In genomic region chr16:7335991-7336634, GRCh38 we compare ENCODE assay signal across 24 cellular contexts. TPM values are rescaled to one million over a fixed set of nuclear protein-coding genes. Genes with fewer than 3 reads are reported as not detected.
A peak's percentile ranks its signal among the peaks of the same experiment; 100 is the strongest.
DNase-seq lines count a peak whose midpoint lies in the region; ATAC-seq, FAIRE-seq and TF ChIP-seq lines count a peak whose summit lies in the region.
"Had no signal": no experiment of that assay in that cellular context is flagged by ENCODE, and none has a peak within 500 bp of the region (broad histone marks: within the 10 kb centered on the region; RNA-seq: fewer than 3 reads in every experiment).

No MANE protein-coding gene starts in this region.

- DNase-seq in Right ventricle myocardium inferior (ENCODE audit: missing footprints), result no peak
- no peak for DNase-seq in left cardiac atrium
- no peak for DNase-seq in A549 (ENCODE audit: low read depth in 1 of 2, low spot score in 1 of 2)
- DNase-seq in bronchial epithelial cell (ENCODE audit: low read depth), result no peak
- peak; percentile 27 to 72 for DNase-seq in gastrocnemius medialis
- DNase-seq in NCI-H774 (lab: John Stamatoyannopoulos, UW), result no peak
- no peak for DNase-seq in NCI-H146 treated with DMSO at 0.1 percent for 48 hours (lab: John Stamatoyannopoulos, UW; ENCODE audit: unreplicated experiment)
- DNase-seq: 8988T, Calu3, DMS79 treated with DMSO at 0.1 percent for 48 hours, NCI-H1048, NCI-H1417, NCI-H1694 treated with DMSO at 0.1 percent for 48 hours, NCI-H2081, NCI-H2227 treated with DMSO at 0.1 percent for 48 hours, NCI-H526 treated with DMSO at 0.1 percent for 48 hours had no signal

- no peak for TF ChIP-seq RAD21 in A549 (conservative IDR thresholded peaks at IDR 0.05 in 1 of 2, IDR thresholded peaks at IDR 0.05 in 1 of 2)

- intact Hi-C loops in Right ventricle myocardium inferior (cut with DNase I) (no loop called here), left cardiac atrium (cut with DNase I) (no loop called here), gastrocnemius medialis (cut with DNase I; ENCODE audit: low total_unique reads) (no loop called here)

- H3K27me3 ChIP-seq in bronchial epithelial cell (ENCODE audit: control insufficient read depth, insufficient read depth, low read length) (no peaks in the 10 kb centered on the region), gastrocnemius medialis (no peaks in the 10 kb centered on the region)
- H3K27me3 ChIP-seq: SJSA1 had no signal

- H3K4me2 ChIP-seq in A549, result no peak overlapping the region

- ATAC-seq in Right ventricle myocardium inferior (peak; percentile 25), left cardiac atrium (no peak), A549 (no peak), gastrocnemius medialis (peak in 1 of 2 donors; percentile 24), HG03045 (IDR thresholded peaks at IDR 0.05; ENCODE audit: unreplicated experiment) (no peak)

- no peak for TF ChIP-seq CTCF in A549 (IDR thresholded peaks at IDR 0.05)
- TF ChIP-seq CTCF in bronchial epithelial cell (IDR thresholded peaks at IDR 0.05; ENCODE audit: insufficient read depth, low read length, severe bottlenecking), result no peak
- no peak for TF ChIP-seq CTCF in gastrocnemius medialis (IDR thresholded peaks at IDR 0.05 in 4 of 5, conservative IDR thresholded peaks at IDR 0.05 in 1 of 5)

- no peak for FAIRE-seq in A549 (lab: Jason Lieb, UNC)
- FAIRE-seq in bronchial epithelial cell (lab: Jason Lieb, UNC), result peak; percentile 86
- FAIRE-seq: GM12892, H54, RCC 7860 had no signal

- CTCF ChIA-PET in A549 (lab: Yijun Ruan, JAX), result interaction anchor here (0.7 kb wide), 1 partner anchor 23 kb away, joined by 4 read pairs; no protein-coding TSS in a partner anchor

- no peak for TF ChIP-seq EP300 in A549 (IDR thresholded peaks at IDR 0.05)

- 6% methylated on average over 3 of the region's 3 CpGs for WGBS in A549 (ENCODE audit: missing lambda C conversion rate)

- no peaks in the 10 kb centered on the region for H3K36me3 ChIP-seq in bronchial epithelial cell (ENCODE audit: control insufficient read depth, insufficient read depth, low read length)
- H3K36me3 ChIP-seq in gastrocnemius medialis, result no peaks in the 10 kb centered on the region
- H3K36me3 ChIP-seq: SJSA1 had no signal

- H3K4me1 ChIP-seq in A549, result no peaks in the 10 kb centered on the region
- H3K4me1 ChIP-seq in gastrocnemius medialis, result peaks cover 57 to 77% of the 10 kb centered on the region in 2 donors
- H3K4me1 ChIP-seq: SJSA1 had no signal

- no peaks in the 10 kb centered on the region for H3K9me3 ChIP-seq in A549
- no peaks in the 10 kb centered on the region for H3K9me3 ChIP-seq in gastrocnemius medialis

- no peak overlapping the region for H3K27ac ChIP-seq in A549
- H3K27ac ChIP-seq in gastrocnemius medialis, result peak overlapping the region; percentile 90 to 98 (median 94)
- H3K27ac ChIP-seq: SJSA1 had no signal

- H3K4me3 ChIP-seq in A549 (no peak overlapping the region), bronchial epithelial cell (ENCODE audit: low read depth, low read length) (no peak overlapping the region), gastrocnemius medialis (peak overlapping the region; percentile 25 to 78 (median 65))
- H3K4me3 ChIP-seq: SJSA1 had no signal

- TF ChIP-seq POLR2A in A549 (IDR thresholded peaks at IDR 0.05; ENCODE audit: low read length) (no peak), gastrocnemius medialis (IDR thresholded peaks at IDR 0.05) (no peak)

- POLR2A ChIA-PET in A549 (lab: Yijun Ruan, JAX), result no interaction called here

- in situ Hi-C loops in gastrocnemius medialis (cut with MboI; ENCODE audit: low sequenced_read_pairs in 4 of 4), result no loop called here

TF ChIP-seq in A549, 52 proteins besides CTCF, POLR2A, EP300 and RAD21:
- TF ChIP-seq, protein P1, sequence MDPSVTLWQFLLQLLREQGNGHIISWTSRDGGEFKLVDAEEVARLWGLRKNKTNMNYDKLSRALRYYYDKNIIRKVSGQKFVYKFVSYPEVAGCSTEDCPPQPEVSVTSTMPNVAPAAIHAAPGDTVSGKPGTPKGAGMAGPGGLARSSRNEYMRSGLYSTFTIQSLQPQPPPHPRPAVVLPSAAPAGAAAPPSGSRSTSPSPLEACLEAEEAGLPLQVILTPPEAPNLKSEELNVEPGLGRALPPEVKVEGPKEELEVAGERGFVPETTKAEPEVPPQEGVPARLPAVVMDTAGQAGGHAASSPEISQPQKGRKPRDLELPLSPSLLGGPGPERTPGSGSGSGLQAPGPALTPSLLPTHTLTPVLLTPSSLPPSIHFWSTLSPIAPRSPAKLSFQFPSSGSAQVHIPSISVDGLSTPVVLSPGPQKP (IDR thresholded peaks at IDR 0.05; ENCODE audit: low read depth, low read length), result no peak
- peak; percentile 98 for TF ChIP-seq MAFK (IDR thresholded peaks at IDR 0.05; ENCODE audit: partially characterized antibody)
- 0 out of 2 replicates have a peak, but pooled peaks have one; percentile 30 for TF ChIP-seq NFE2L2 (conservative IDR thresholded peaks at IDR 0.05; ENCODE audit: low read length)
TF ChIP-seq in A549: peak in this region for 2.

RNA-seq across cellular contexts. Expression of gene RBFOX1, which starts 3.5 kb away (rescaled TPM):
- total RNA-seq in Right ventricle myocardium inferior, result 68.4 TPM
- total RNA-seq in left cardiac atrium, result 10 to 100 TPM; 46.5 to 58.1 TPM
- polyA plus RNA-seq in A549 (2011; rRNA removed), result not detected in 2 replicates
- polyA plus RNA-seq in A549 (2012; cell fraction: cytosol; rRNA removed), result not detected in 2 replicates
- polyA plus RNA-seq in A549 (2012; cell fraction: nucleus; rRNA removed), result not detected in 2 replicates
- polyA plus RNA-seq in A549 (2017; fragmentation: RNase III; extraction: RNeasy Plus Mini Kit Qiagen cat#74134 plus additional on column Dnase treatment), result not detected in 3 replicates
- polyA minus RNA-seq in A549 (2011; rRNA and poly(A)+ RNA removed), result not detected in 2 replicates
- total RNA-seq in bronchial epithelial cell, result not detected in 2 replicates
- total RNA-seq in gastrocnemius medialis, result 10 to 100 TPM; 42.5 to 98.8 (median 58.6) TPM
- total RNA-seq: Calu3, NCI-H460, SJSA1 had no signal
- polyA plus RNA-seq: BJ, IgD-negative memory B cell had no signal

Comparison
In these comparisons a context has a peak if more than half of its experiments do, and no peak if none do; other contexts are left out.
1. DNase-seq: peak in gastrocnemius medialis (2 of 2); none in Right ventricle myocardium inferior (single experiment), left cardiac atrium (single experiment), A549 (0 of 2), bronchial epithelial cell (single experiment), NCI-H774 (single experiment) and NCI-H146 treated with DMSO at 0.1 percent for 48 hours (single experiment).
2. H3K27ac ChIP-seq: peak in gastrocnemius medialis (4 of 4); none in A549 (0 of 2).
3. H3K4me3 ChIP-seq: peak in gastrocnemius medialis (4 of 4); none in A549 (single experiment) and bronchial epithelial cell (single experiment).
4. RNA of gene RBFOX1, which starts 3.5 kb away (total RNA-seq): 42.5 to 98.8 TPM in gastrocnemius medialis, 68.4 TPM in Right ventricle myocardium inferior (single experiment) and 46.5 to 58.1 TPM in left cardiac atrium; not detected in bronchial epithelial cell; every median in the first group is over 10 times any median in the second.